Comparison of ENCODE assay signal across 8 cellular contexts in genomic region chr11:63837719-63838118, GRCh38. TPM values are rescaled to one million over a fixed set of nuclear protein-coding genes. Genes with fewer than 3 reads are reported as not detected.
DNase-seq lines count a peak whose midpoint lies in the region; ATAC-seq, FAIRE-seq and TF ChIP-seq lines count a peak whose summit lies in the region.

No MANE protein-coding gene starts in this region.

- H3K36me3 ChIP-seq in pancreas: no peaks in the 10 kb centered on the region

- H3K4me1 ChIP-seq in pancreas: peaks cover 16 to 33% (median 25%) of the 10 kb centered on the region in 3 donors

- intact Hi-C loops in dorsolateral prefrontal cortex (cut with DNase I): loop anchor here (1.0 to 5.0 kb wide), 8 partner anchors 34 to 311 kb away; partner anchors contain the start of gene RCOR2 (in 2 of the 2)
- intact Hi-C loops in pancreas (cut with DNase I): loop anchor here in 2 of 3 donors (5.0 to 10.0 kb wide), 4 partner anchors 35 to 110 kb away; partner anchors contain the start of gene ZFTA (in 1 of the 2)

- H3K4me3 ChIP-seq in dorsolateral prefrontal cortex (peak overlapping the region in 39 of 59 donors; percentile 63 to 95 (median 84)), pancreas (no peak overlapping the region)

- no peak for FAIRE-seq in pancreas (lab: Jason Lieb, UNC)

- TF ChIP-seq CTCF in dorsolateral prefrontal cortex (IDR thresholded peaks at IDR 0.05 in 54 of 56, conservative IDR thresholded peaks at IDR 0.05 in 2 of 56; ENCODE audit: low read depth in 1 of 56, partially characterized antibody in 56 of 56) (no peak), pancreas (IDR thresholded peaks at IDR 0.05) (no peak)

- H3K27ac ChIP-seq in dorsolateral prefrontal cortex (peak overlapping the region; percentile 13 to 98 (median 91)), pancreas (peak overlapping the region; percentile 54 to 85 (median 69))

- H3K27me3 ChIP-seq in dorsolateral prefrontal cortex: no peaks in the 10 kb centered on the region
- H3K27me3 ChIP-seq in pancreas: no peaks in the 10 kb centered on the region

- H3K9me3 ChIP-seq in pancreas: no peaks in the 10 kb centered on the region

- DNase-seq in DMS153 (lab: John Stamatoyannopoulos, UW) (peak; percentile 28), NOMO-1 treated with DMSO at 0.1 percent for 48 hours (lab: John Stamatoyannopoulos, UW; ENCODE audit: unreplicated experiment) (peak; percentile 49), dorsolateral prefrontal cortex (no peak), pancreas (peak in 1 of 6 donors; percentile 50), dedifferentiated amniotic fluid mesenchymal stem cell (ENCODE audit: extremely low spot score) (no peak), NCI-H1436 (lab: John Stamatoyannopoulos, UW) (no peak)
- no peak for DNase-seq in effector CD4-positive, alpha-beta T cell

- WGBS in pancreas, 2 donors: 35 to 40% methylated on average over 5 of the region's 5 CpGs

- ATAC-seq in pancreas (no peak), GM18502 (IDR thresholded peaks at IDR 0.05; ENCODE audit: poor library complexity, unreplicated experiment) (no peak)

RNA-seq across cellular contexts. Expression of gene MARK2, which starts 1.2 kb away (rescaled TPM):
- total RNA-seq in dorsolateral prefrontal cortex (10 to 100 TPM; 47.0 to 75.5 (median 57.9) TPM), pancreas (10 to 100 TPM; 19.0 to 30.8 (median 21.5) TPM)
- 10 to 100 TPM; 11.7 to 21.0 TPM for polyA plus RNA-seq in pancreas

RNA-seq across cellular contexts. Expression of gene SPINDOC, which starts 24.5 kb away (rescaled TPM):
- total RNA-seq in dorsolateral prefrontal cortex (10 to 100 TPM; 19.8 to 60.5 (median 27.7) TPM), pancreas (1 to 10 TPM; 2.5 to 7.8 (median 4.3) TPM)
- 1 to 10 TPM; 8.0 to 8.3 TPM for polyA plus RNA-seq in pancreas

Comparison
In these comparisons a context has a peak if more than half of its experiments do, and no peak if none do; other contexts are left out.
1. DNase-seq: peak in DMS153 (single experiment) and NOMO-1 treated with DMSO at 0.1 percent for 48 hours (single experiment); none in dorsolateral prefrontal cortex (0 of 10), effector CD4-positive, alpha-beta T cell (single experiment), dedifferentiated amniotic fluid mesenchymal stem cell (single experiment) and NCI-H1436 (single experiment).
2. H3K4me3 ChIP-seq: peak in dorsolateral prefrontal cortex (39 of 59); none in pancreas (0 of 4).